2 cellular contexts compared by ENCODE assay signal in the genomic region with DNA sequence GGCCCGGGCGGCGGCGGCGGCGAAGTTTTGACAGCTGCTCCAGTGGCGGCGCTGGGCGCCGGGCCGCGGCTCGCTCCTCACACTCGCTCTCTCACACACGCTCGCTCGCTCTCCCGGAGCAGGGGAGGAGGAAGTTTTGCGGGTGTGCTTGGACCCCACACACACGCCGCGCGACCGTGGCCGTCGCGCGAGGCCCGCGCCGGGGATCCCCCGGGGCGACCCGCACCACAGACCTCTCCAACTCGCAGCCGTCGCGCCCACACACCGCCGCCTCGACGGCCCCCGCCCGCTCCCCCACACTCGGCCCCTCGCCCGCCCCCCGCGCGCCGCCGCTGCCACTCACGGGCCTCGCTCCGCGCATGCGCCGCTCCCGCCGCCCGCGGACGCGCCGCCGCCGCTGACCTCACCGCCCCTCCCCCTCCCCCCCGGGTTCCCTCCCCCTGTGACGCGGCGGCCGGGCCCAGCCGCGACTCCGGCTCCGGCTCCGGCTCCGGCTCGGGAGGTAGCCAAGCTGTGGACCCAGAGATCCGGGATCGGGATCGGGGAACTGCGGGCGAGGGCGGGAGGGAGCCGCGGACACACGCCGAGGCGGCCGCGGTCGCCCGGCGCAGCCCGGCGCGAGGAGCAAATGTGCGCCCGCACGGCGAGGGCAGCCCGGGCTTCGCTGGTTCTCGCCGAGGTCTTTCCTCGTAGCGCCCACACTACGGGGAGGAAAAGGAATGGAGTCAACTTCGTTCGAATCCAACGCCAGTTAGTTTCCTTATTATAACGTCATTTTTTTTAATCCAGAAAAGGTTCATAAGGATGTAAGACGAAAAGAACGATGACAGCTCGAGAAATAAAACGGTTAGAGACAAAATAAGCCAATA.
A peak's percentile ranks its signal among the peaks of the same experiment; 100 is the strongest.
TF ChIP-seq lines count a peak whose summit lies in the region.

No MANE protein-coding gene starts in this region.

TF ChIP-seq in HCT116, 20 proteins besides CTCF, POLR2A, EP300 and RAD21:
- TF ChIP-seq, protein P1, sequence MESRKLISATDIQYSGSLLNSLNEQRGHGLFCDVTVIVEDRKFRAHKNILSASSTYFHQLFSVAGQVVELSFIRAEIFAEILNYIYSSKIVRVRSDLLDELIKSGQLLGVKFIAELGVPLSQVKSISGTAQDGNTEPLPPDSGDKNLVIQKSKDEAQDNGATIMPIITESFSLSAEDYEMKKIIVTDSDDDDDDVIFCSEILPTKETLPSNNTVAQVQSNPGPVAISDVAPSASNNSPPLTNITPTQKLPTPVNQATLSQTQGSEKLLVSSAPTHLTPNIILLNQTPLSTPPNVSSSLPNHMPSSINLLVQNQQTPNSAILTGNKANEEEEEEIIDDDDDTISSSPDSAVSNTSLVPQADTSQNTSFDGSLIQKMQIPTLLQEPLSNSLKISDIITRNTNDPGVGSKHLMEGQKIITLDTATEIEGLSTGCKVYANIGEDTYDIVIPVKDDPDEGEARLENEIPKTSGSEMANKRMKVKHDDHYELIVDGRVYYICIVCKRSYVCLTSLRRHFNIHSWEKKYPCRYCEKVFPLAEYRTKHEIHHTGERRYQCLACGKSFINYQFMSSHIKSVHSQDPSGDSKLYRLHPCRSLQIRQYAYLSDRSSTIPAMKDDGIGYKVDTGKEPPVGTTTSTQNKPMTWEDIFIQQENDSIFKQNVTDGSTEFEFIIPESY (IDR thresholded peaks at IDR 0.05; ENCODE audit: extremely low read depth, insufficient replicate concordance, low read length), result no peak
- TF ChIP-seq ELF1 (IDR thresholded peaks at IDR 0.05; ENCODE audit: borderline replicate concordance, low read depth) (no peak), SRF (IDR thresholded peaks at IDR 0.05; ENCODE audit: low read depth) (no peak), EGR1 (IDR thresholded peaks at IDR 0.05; ENCODE audit: low read depth) (peak; percentile 37; the same call in 1 of the 2 replicates), CEBPB (IDR thresholded peaks at IDR 0.05; ENCODE audit: low read depth) (no peak), FOSL1 (IDR thresholded peaks at IDR 0.05; ENCODE audit: low read depth) (no peak), ZFX (IDR thresholded peaks at IDR 0.05) (no peak), YY1 (IDR thresholded peaks at IDR 0.05; ENCODE audit: extremely low read depth, insufficient replicate concordance, low read depth, low read length) (peak; percentile 75), SIN3A (IDR thresholded peaks at IDR 0.05; ENCODE audit: low read depth) (peak; percentile 71), SP1 (IDR thresholded peaks at IDR 0.05; ENCODE audit: low read depth) (peak; percentile 94), TCF7L2 (IDR thresholded peaks at IDR 0.05; ENCODE audit: borderline replicate concordance, extremely low read depth, insufficient read depth, insufficient read length) (no peak), CBX3 (IDR thresholded peaks at IDR 0.05; ENCODE audit: low read depth) (0 out of 2 replicates have a peak, but pooled peaks have one; percentile 74), EZH2phosphoT487 (IDR thresholded peaks at IDR 0.05; ENCODE audit: borderline replicate concordance) (no peak), EZH2 (IDR thresholded peaks at IDR 0.05) (no peak), ZNF274 (IDR thresholded peaks at IDR 0.05; ENCODE audit: low read depth, low read length) (no peak), POLR2AphosphoS5 (IDR thresholded peaks at IDR 0.05; ENCODE audit: low read depth, low read length) (peak; percentile 64), MAX (IDR thresholded peaks at IDR 0.05) (peak; percentile 89), JUND (IDR thresholded peaks at IDR 0.05) (peak; percentile 71)
- TF ChIP-seq, protein P2, sequence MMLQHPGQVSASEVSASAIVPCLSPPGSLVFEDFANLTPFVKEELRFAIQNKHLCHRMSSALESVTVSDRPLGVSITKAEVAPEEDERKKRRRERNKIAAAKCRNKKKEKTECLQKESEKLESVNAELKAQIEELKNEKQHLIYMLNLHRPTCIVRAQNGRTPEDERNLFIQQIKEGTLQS (IDR thresholded peaks at IDR 0.05), result no peak
- TF ChIP-seq, protein P3, sequence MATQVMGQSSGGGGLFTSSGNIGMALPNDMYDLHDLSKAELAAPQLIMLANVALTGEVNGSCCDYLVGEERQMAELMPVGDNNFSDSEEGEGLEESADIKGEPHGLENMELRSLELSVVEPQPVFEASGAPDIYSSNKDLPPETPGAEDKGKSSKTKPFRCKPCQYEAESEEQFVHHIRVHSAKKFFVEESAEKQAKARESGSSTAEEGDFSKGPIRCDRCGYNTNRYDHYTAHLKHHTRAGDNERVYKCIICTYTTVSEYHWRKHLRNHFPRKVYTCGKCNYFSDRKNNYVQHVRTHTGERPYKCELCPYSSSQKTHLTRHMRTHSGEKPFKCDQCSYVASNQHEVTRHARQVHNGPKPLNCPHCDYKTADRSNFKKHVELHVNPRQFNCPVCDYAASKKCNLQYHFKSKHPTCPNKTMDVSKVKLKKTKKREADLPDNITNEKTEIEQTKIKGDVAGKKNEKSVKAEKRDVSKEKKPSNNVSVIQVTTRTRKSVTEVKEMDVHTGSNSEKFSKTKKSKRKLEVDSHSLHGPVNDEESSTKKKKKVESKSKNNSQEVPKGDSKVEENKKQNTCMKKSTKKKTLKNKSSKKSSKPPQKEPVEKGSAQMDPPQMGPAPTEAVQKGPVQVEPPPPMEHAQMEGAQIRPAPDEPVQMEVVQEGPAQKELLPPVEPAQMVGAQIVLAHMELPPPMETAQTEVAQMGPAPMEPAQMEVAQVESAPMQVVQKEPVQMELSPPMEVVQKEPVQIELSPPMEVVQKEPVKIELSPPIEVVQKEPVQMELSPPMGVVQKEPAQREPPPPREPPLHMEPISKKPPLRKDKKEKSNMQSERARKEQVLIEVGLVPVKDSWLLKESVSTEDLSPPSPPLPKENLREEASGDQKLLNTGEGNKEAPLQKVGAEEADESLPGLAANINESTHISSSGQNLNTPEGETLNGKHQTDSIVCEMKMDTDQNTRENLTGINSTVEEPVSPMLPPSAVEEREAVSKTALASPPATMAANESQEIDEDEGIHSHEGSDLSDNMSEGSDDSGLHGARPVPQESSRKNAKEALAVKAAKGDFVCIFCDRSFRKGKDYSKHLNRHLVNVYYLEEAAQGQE (IDR thresholded peaks at IDR 0.05; ENCODE audit: low read depth), result no peak

TF ChIP-seq in SK-N-SH, 30 proteins besides CTCF, POLR2A, EP300 and RAD21 (continues in another document):
- peak; percentile 20; the same call in 1 of the 2 replicates for TF ChIP-seq FOSL2 (IDR thresholded peaks at IDR 0.05; ENCODE audit: borderline replicate concordance, low read depth)
- TF ChIP-seq RFX5 (IDR thresholded peaks at IDR 0.05; ENCODE audit: low read length), result no peak
- no peak for TF ChIP-seq TEAD4 (IDR thresholded peaks at IDR 0.05; ENCODE audit: borderline replicate concordance, insufficient read depth)
- TF ChIP-seq PBX3 (IDR thresholded peaks at IDR 0.05), result peak; percentile 55
- no peak for TF ChIP-seq TCF12 (IDR thresholded peaks at IDR 0.05)
- peak; percentile 72; the same call in 1 of the 2 replicates for TF ChIP-seq SIN3A (IDR thresholded peaks at IDR 0.05; ENCODE audit: borderline replicate concordance, low read depth, low read length)
- peak; percentile 42; the same call in 1 of the 2 replicates for TF ChIP-seq SMC3 (IDR thresholded peaks at IDR 0.05; ENCODE audit: low read depth, low read length)
- peak; percentile 65 for TF ChIP-seq NRF1 (IDR thresholded peaks at IDR 0.05; ENCODE audit: low read depth, low read length)
- TF ChIP-seq CHD2 (IDR thresholded peaks at IDR 0.05; ENCODE audit: low read length, partially characterized antibody), result peak; percentile 90
- TF ChIP-seq USF1 (IDR thresholded peaks at IDR 0.05; ENCODE audit: borderline replicate concordance, low read depth), result no peak
- no peak for TF ChIP-seq FOXM1 (IDR thresholded peaks at IDR 0.05; ENCODE audit: low read depth)
- no peak for TF ChIP-seq EZH2phosphoT487 (IDR thresholded peaks at IDR 0.05; ENCODE audit: borderline replicate concordance, low read depth)
- TF ChIP-seq NFIC (IDR thresholded peaks at IDR 0.05; ENCODE audit: borderline replicate concordance), result no peak
- TF ChIP-seq ELF1 (IDR thresholded peaks at IDR 0.05), result peak; percentile 30; the same call in 1 of the 2 replicates
- TF ChIP-seq, protein P3 (IDR thresholded peaks at IDR 0.05; ENCODE audit: low read depth, low read length), result peak; percentile 57
- TF ChIP-seq USF2 (IDR thresholded peaks at IDR 0.05; ENCODE audit: borderline replicate concordance, low read depth, low read length), result no peak
- TF ChIP-seq MXI1 (IDR thresholded peaks at IDR 0.05; ENCODE audit: low read depth, low read length), result peak; percentile 90
- TF ChIP-seq MEF2A (IDR thresholded peaks at IDR 0.05; ENCODE audit: borderline replicate concordance, low read depth), result peak; percentile 22; the same call in 1 of the 2 replicates
- 0 out of 2 replicates have a peak, but pooled peaks have one; percentile 24 for TF ChIP-seq RCOR1 (IDR thresholded peaks at IDR 0.05; ENCODE audit: low read length)
- TF ChIP-seq TAF1 (IDR thresholded peaks at IDR 0.05; ENCODE audit: borderline replicate concordance, low read depth, low read length), result peak; percentile 73
- no peak for TF ChIP-seq POLR2AphosphoS5 (IDR thresholded peaks at IDR 0.05; ENCODE audit: low read depth, low read length)
- no peak for TF ChIP-seq IRF3 (IDR thresholded peaks at IDR 0.05; ENCODE audit: low read depth, low read length)
- TF ChIP-seq, protein P1 (IDR thresholded peaks at IDR 0.05; ENCODE audit: borderline replicate concordance, low read depth), result no peak
- TF ChIP-seq JUND (IDR thresholded peaks at IDR 0.05), result peak; percentile 71; the same call in 1 of the 2 replicates
- TF ChIP-seq FOXJ3 (CRISPR knock-in tag; IDR thresholded peaks at IDR 0.05), result no peak
- TF ChIP-seq YY1 (IDR thresholded peaks at IDR 0.05; ENCODE audit: low read depth), result peak; percentile 66; the same call in 1 of the 2 replicates
- no peak for TF ChIP-seq GABPA (IDR thresholded peaks at IDR 0.05; ENCODE audit: low read depth)
- TF ChIP-seq RXRA (IDR thresholded peaks at IDR 0.05; ENCODE audit: borderline replicate concordance, low read depth), result no peak; the same call in 1 of the 2 replicates
- no peak for TF ChIP-seq GATA2 (CRISPR knock-in tag; IDR thresholded peaks at IDR 0.05)
